1 cellular context compared by ENCODE assay signal in genomic region chr14:60265163-60265562, GRCh38.
TF ChIP-seq lines count a peak whose summit lies in the region.

No MANE protein-coding gene starts in this region.

TF ChIP-seq in H1, 55 proteins besides CTCF, POLR2A, EP300 and RAD21:
- TF ChIP-seq RBBP5 (IDR thresholded peaks at IDR 0.05; ENCODE audit: borderline replicate concordance, low read depth, low read length) (no peak), SP4 (IDR thresholded peaks at IDR 0.05; ENCODE audit: low read length) (no peak), CHD2 (IDR thresholded peaks at IDR 0.05; ENCODE audit: low read length) (no peak), KDM4A (IDR thresholded peaks at IDR 0.05; ENCODE audit: low read depth, low read length, severe bottlenecking) (no peak), HDAC2 (IDR thresholded peaks at IDR 0.05; ENCODE audit: borderline replicate concordance in 1 of 2, low read depth in 2 of 2, low read length in 2 of 2) (no peak), EZH2 (IDR thresholded peaks at IDR 0.05; ENCODE audit: low read depth, low read length, severe bottlenecking) (no peak), SIN3A (conservative IDR thresholded peaks at IDR 0.05 in 1 of 2, IDR thresholded peaks at IDR 0.05 in 1 of 2; ENCODE audit: low read depth in 1 of 2, low read length in 2 of 2) (no peak), EGR1 (IDR thresholded peaks at IDR 0.05; ENCODE audit: borderline replicate concordance, low read depth, low read length) (no peak), YY1 (IDR thresholded peaks at IDR 0.05; ENCODE audit: low read depth, low read length) (no peak), KDM5A (IDR thresholded peaks at IDR 0.05; ENCODE audit: low read length) (no peak), ATF3 (IDR thresholded peaks at IDR 0.05; ENCODE audit: insufficient read depth, low read depth, low read length) (no peak), SP1 (IDR thresholded peaks at IDR 0.05; ENCODE audit: low read depth, low read length) (no peak), RNF2 (IDR thresholded peaks at IDR 0.05; ENCODE audit: borderline replicate concordance, low read depth, low read length, missing control alignments, poor library complexity, severe bottlenecking) (no peak), BCL11A (IDR thresholded peaks at IDR 0.05; ENCODE audit: low read depth in 2 of 2, low read length in 2 of 2) (no peak), NANOG (IDR thresholded peaks at IDR 0.05; ENCODE audit: insufficient read depth, low read depth, low read length, poor library complexity, severe bottlenecking) (no peak), CEBPB (IDR thresholded peaks at IDR 0.05; ENCODE audit: low read depth, low read length) (no peak), USF2 (IDR thresholded peaks at IDR 0.05; ENCODE audit: low read length) (no peak), SAP30 (IDR thresholded peaks at IDR 0.05; ENCODE audit: insufficient read depth, insufficient replicate concordance, low read length) (no peak), KDM1A (IDR thresholded peaks at IDR 0.05; ENCODE audit: borderline replicate concordance, low read length) (no peak), CREB1 (IDR thresholded peaks at IDR 0.05) (no peak)
TF ChIP-seq in H1: peak in this region for 0.
